8 cellular contexts compared by ENCODE assay signal in the genomic region with DNA sequence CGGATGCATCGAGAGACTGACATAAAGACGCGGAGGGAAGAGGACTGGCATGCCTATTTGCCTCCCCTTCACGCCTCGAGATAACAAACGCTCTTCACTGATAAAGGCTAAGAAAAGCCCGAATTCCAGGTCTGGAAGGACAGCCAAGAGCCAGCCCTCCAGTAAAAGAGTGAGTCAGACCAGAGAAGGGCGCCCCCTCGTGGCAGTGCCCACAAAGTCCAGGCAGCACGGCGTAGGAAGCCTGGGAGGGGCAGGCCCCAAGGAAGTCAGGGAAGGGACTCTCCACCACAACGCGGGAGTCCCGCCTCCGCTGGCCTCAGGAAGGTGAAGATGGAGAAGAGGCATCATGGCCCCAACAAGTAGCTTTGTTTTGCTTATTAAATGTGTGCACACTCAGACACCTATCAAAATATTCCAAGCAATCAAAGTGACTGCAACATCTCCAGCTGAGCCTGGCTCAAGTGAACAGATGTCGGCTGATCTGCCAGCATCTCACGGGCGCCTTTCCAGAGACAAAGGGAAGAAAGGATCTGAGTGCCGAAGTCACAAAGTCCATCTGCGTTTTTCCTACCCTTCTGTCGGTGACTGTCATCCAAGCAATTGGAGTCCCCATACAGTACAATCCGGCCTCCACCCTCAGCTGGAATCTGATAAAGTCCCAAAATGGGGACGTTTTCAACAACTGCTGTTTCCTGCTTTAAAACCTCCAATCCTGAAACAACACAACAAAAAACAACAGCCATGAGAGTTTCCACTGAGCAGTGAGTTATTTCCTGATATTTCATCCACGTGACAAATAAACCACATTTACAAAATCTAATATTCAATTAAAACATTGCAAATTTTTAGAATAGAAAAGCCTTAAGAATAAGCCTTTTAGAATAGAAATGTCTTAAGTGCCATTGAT. TPM values are rescaled to one million over a fixed set of nuclear protein-coding genes. Genes with fewer than 3 reads are reported as not detected.
DNase-seq lines count a peak whose midpoint lies in the region; ATAC-seq and TF ChIP-seq lines count a peak whose summit lies in the region.

No MANE protein-coding gene starts in this region.

- no peak overlapping the region for H3K4me3 Mint-ChIP-seq in WTC11

- H3K27me3 Mint-ChIP-seq in WTC11 (ENCODE audit: low read depth): no peaks in the 10 kb centered on the region

- POLR2A ChIA-PET in WTC11 (lab: Charles Lee): no interaction called here

- CTCF ChIA-PET in WTC11 (lab: Charles Lee): interaction anchor here (0.6 to 2.2 kb wide), 15 partner anchors 8 to 153 kb away, joined by 3 to 25 read pairs (median 4); partner anchors contain the start of genes MBTPS1 and TAF1C

- H3K4me1 Mint-ChIP-seq in WTC11: peaks cover 9% of the 10 kb centered on the region

- in situ Hi-C loops in T47D (cut with HindIII; ENCODE audit: low pct_unique_long_range_greater_than_20kb, low sequenced_read_pairs): no loop called here

- H3K9me3 Mint-ChIP-seq in WTC11: no peaks in the 10 kb centered on the region

- peak overlapping the region; percentile 86 for H3K27ac Mint-ChIP-seq in WTC11

- peak; percentile 34 to 67 (median 39) for DNase-seq in NCI-H1417 (lab: John Stamatoyannopoulos, UW)
- DNase-seq in NCI-H1417 treated with DMSO at 0.1 percent for 48 hours (lab: John Stamatoyannopoulos, UW): no peak
- DNase-seq in NCI-H146 treated with DMSO at 0.1 percent for 48 hours (lab: John Stamatoyannopoulos, UW; ENCODE audit: unreplicated experiment): peak; percentile 10
- peak; percentile 94 for DNase-seq in WTC11 (ENCODE audit: low spot score)
- peak; percentile 77 to 82 for DNase-seq in T47D (ENCODE audit: low read depth in 1 of 2, low spot score in 1 of 2)
- peak; percentile 75 for DNase-seq in inferior parietal cortex (ENCODE audit: extremely low spot score)
- peak; percentile 43 to 62 (median 61) for DNase-seq in stimulated activated CD4-positive, alpha-beta T cell treated with anti-CD3 and anti-CD28 coated beads, Interleukin-12 subunit alpha, Interleukin-12 subunit beta, amount 100 ng/mL, for 48 hours (ENCODE audit: low read depth in 2 of 3, low spot score in 1 of 3)
- DNase-seq in NCI-H774 (lab: John Stamatoyannopoulos, UW): no peak

- ATAC-seq in WTC11: peak; percentile 99

- peaks cover 46% of the 10 kb centered on the region for H3K36me3 Mint-ChIP-seq in WTC11

- TF ChIP-seq CTCF in WTC11 (IDR thresholded peaks at IDR 0.05): peak; percentile 92

TF ChIP-seq in WTC11, 78 proteins besides CTCF, POLR2A, EP300 and RAD21:
- TF ChIP-seq ZNF396 (CRISPR knock-in tag; IDR thresholded peaks at IDR 0.05; ENCODE audit: borderline replicate concordance) (no peak), ETV6 (CRISPR knock-in tag; IDR thresholded peaks at IDR 0.05) (peak; percentile 48; the same call in 1 of the 2 replicates)

RNA-seq across cellular contexts. Expression of gene SLC38A8, which starts 20.4 kb away (rescaled TPM):
- total RNA-seq in WTC11 (2021): not detected in 3 replicates

RNA-seq across cellular contexts. Expression of gene MBTPS1, which starts 53.8 kb away (rescaled TPM):
- total RNA-seq in WTC11 (2021): 45.1 to 47.4 TPM (median 46.9 TPM) in 3 replicates

Comparison
In these comparisons a context has a peak if more than half of its experiments do, and no peak if none do; other contexts are left out.
1. DNase-seq: peak in NCI-H1417 (3 of 3), NCI-H146 treated with DMSO at 0.1 percent for 48 hours (single experiment), WTC11 (single experiment), T47D (2 of 2), inferior parietal cortex (single experiment) and stimulated activated CD4-positive, alpha-beta T cell treated with anti-CD3 and anti-CD28 coated beads, Interleukin-12 subunit alpha, Interleukin-12 subunit beta, amount 100 ng/mL, for 48 hours (3 of 3); none in NCI-H1417 treated with DMSO at 0.1 percent for 48 hours (single experiment) and NCI-H774 (single experiment).